ENCODE assay signal across 19 cellular contexts in genomic region chr11:95175969-95176368, GRCh38.
"Had no signal": no experiment of that assay in that cellular context is flagged by ENCODE, and none has a peak within 500 bp of the region (broad histone marks: within the 10 kb centered on the region; RNA-seq: fewer than 3 reads in every experiment).

No MANE protein-coding gene starts in this region.

- H3K4me1 ChIP-seq: ascending aorta, parathyroid adenoma, sigmoid colon, thyroid gland had no signal

- H3K36me3 Mint-ChIP-seq: natural killer cell had no signal

- H3K9me3 ChIP-seq: ascending aorta, sigmoid colon, thyroid gland had no signal

- DNase-seq: activated CD4-positive, alpha-beta memory T cell treated with anti-CD3 and anti-CD28 coated beads, Interleukin-2, amount 10 ng/mL, durations not matched to agents 7 days and 5 days; activated CD4-positive, alpha-beta T cell treated with anti-CD3 and anti-CD28 coated beads for 36 hours; activated CD8-positive, alpha-beta memory T cell treated with anti-CD3 and anti-CD28 coated beads, Interleukin-2, amount 10 ng/mL, durations not matched to agents 7 days and 5 days; activated naive CD4-positive, alpha-beta T cell treated with anti-CD3 and anti-CD28 coated beads, Interleukin-2, amount 50 U/mL, for 16 hours; cerebellar nuclear complex; effector CD4-positive, alpha-beta T cell; mesenchymal stem cell; natural killer cell; sigmoid colon; stimulated activated naive CD4-positive, alpha-beta T cell; SW 1271; T-helper 9 cell; thyroid gland; WERI-Rb-1 had no signal

- H3K9ac ChIP-seq: parathyroid adenoma had no signal

- H3K4me3 ChIP-seq: ascending aorta, hepatocyte, sigmoid colon, thyroid gland had no signal

- H3K4me1 Mint-ChIP-seq: activated CD4-positive, alpha-beta memory T cell treated with anti-CD3 and anti-CD28 coated beads, Interleukin-2, amount 10 ng/mL, durations not matched to agents 7 days and 5 days; activated CD8-positive, alpha-beta memory T cell treated with anti-CD3 and anti-CD28 coated beads, Interleukin-2, amount 10 ng/mL, durations not matched to agents 7 days and 5 days; natural killer cell had no signal

- H3K27me3 ChIP-seq: ascending aorta, hepatocyte, sigmoid colon, thyroid gland had no signal

- H3K27ac Mint-ChIP-seq: activated CD4-positive, alpha-beta memory T cell treated with anti-CD3 and anti-CD28 coated beads, Interleukin-2, amount 10 ng/mL, durations not matched to agents 7 days and 5 days; activated CD4-positive, alpha-beta T cell treated with anti-CD3 and anti-CD28 coated beads for 36 hours; activated CD8-positive, alpha-beta memory T cell treated with anti-CD3 and anti-CD28 coated beads, Interleukin-2, amount 10 ng/mL, durations not matched to agents 7 days and 5 days; natural killer cell had no signal

- ATAC-seq: activated CD4-positive, alpha-beta T cell treated with anti-CD3 and anti-CD28 coated beads for 36 hours; activated CD8-positive, alpha-beta memory T cell treated with anti-CD3 and anti-CD28 coated beads, Interleukin-2, amount 10 ng/mL, durations not matched to agents 7 days and 5 days; natural killer cell had no signal

- FAIRE-seq: endothelial cell of umbilical vein, urothelium cell line had no signal

- H3K9me3 Mint-ChIP-seq: activated CD4-positive, alpha-beta memory T cell treated with anti-CD3 and anti-CD28 coated beads, Interleukin-2, amount 10 ng/mL, durations not matched to agents 7 days and 5 days; natural killer cell had no signal

- H3K27me3 Mint-ChIP-seq: activated CD4-positive, alpha-beta memory T cell treated with anti-CD3 and anti-CD28 coated beads, Interleukin-2, amount 10 ng/mL, durations not matched to agents 7 days and 5 days; activated CD4-positive, alpha-beta T cell treated with anti-CD3 and anti-CD28 coated beads for 36 hours; activated CD8-positive, alpha-beta memory T cell treated with anti-CD3 and anti-CD28 coated beads, Interleukin-2, amount 10 ng/mL, durations not matched to agents 7 days and 5 days had no signal

- H3K27ac ChIP-seq: ascending aorta, hepatocyte, parathyroid adenoma, sigmoid colon, thyroid gland, WERI-Rb-1 had no signal

- H3K4me3 Mint-ChIP-seq: activated CD4-positive, alpha-beta memory T cell treated with anti-CD3 and anti-CD28 coated beads, Interleukin-2, amount 10 ng/mL, durations not matched to agents 7 days and 5 days; activated CD4-positive, alpha-beta T cell treated with anti-CD3 and anti-CD28 coated beads for 36 hours; activated CD8-positive, alpha-beta memory T cell treated with anti-CD3 and anti-CD28 coated beads, Interleukin-2, amount 10 ng/mL, durations not matched to agents 7 days and 5 days; natural killer cell had no signal
